Comparison of ENCODE assay signal across 23 cellular contexts in genomic region chr2:114170070-114170469, GRCh38.
DNase-seq lines count a peak whose midpoint lies in the region; ATAC-seq and TF ChIP-seq lines count a peak whose summit lies in the region.
"Had no signal": no experiment of that assay in that cellular context is flagged by ENCODE, and none has a peak within 500 bp of the region (broad histone marks: within the 10 kb centered on the region; RNA-seq: fewer than 3 reads in every experiment).

No MANE protein-coding gene starts in this region.

- H3K4me3 ChIP-seq in RWPE2 (ENCODE audit: severe bottlenecking) = no peak overlapping the region
- H3K4me3 ChIP-seq in heart left ventricle = no peak overlapping the region
- no peak overlapping the region for H3K4me3 ChIP-seq in MM.1S (ENCODE audit: low read length)
- H3K4me3 ChIP-seq in adrenal gland = no peak overlapping the region
- H3K4me3 ChIP-seq: ascending aorta, right atrium auricular region, suprapubic skin, upper lobe of right lung had no signal

- no peak overlapping the region for H2AFZ ChIP-seq in MM.1S (ENCODE audit: low read length)
- H2AFZ ChIP-seq: parathyroid adenoma had no signal

- H3K9me2 ChIP-seq in MM.1S (replicated peaks; ENCODE audit: insufficient read depth, low read length) = no peaks in the 10 kb centered on the region

- intact Hi-C loops in heart left ventricle (cut with DNase I) (no loop called here), adrenal gland (cut with DNase I) (no loop called here)

- no peaks in the 10 kb centered on the region for H4K20me1 ChIP-seq in MM.1S (ENCODE audit: insufficient read depth, low read length)

- H3F3A ChIP-seq in MM.1S (ENCODE audit: insufficient read depth, low read length) = no peaks in the 10 kb centered on the region

- H3K4me3 Mint-ChIP-seq in stimulated activated effector memory CD8-positive, alpha-beta T cell treated with anti-CD3 and anti-CD28 coated beads, Interleukin-12 subunit alpha, Interleukin-12 subunit beta, amount 100 ng/mL, for 72 hours = no peak overlapping the region
- H3K4me3 Mint-ChIP-seq: activated naive CD8-positive, alpha-beta T cell; memory B cell; neural crest cell had no signal

- no peaks in the 10 kb centered on the region for H3K9me3 ChIP-seq in RWPE2 (ENCODE audit: severe bottlenecking)
- H3K9me3 ChIP-seq in heart left ventricle = peaks cover 0 to 7% (median 0%) of the 10 kb centered on the region in 12 donors
- H3K9me3 ChIP-seq in MM.1S (replicated peaks; ENCODE audit: insufficient read depth, low read length) = no peaks in the 10 kb centered on the region
- no peaks in the 10 kb centered on the region for H3K9me3 ChIP-seq in adrenal gland (replicated peaks in 1 of 3)
- H3K9me3 ChIP-seq: ascending aorta, right atrium auricular region, suprapubic skin, upper lobe of right lung had no signal

- WGBS in heart left ventricle, 4 donors = 74 to 78% (median 75%) methylated on average over 1 of the region's 1 CpG
- WGBS in adrenal gland, 4 donors = 42 to 76% (median 60%) methylated on average over 1 of the region's 1 CpG

- no peak overlapping the region for H3K4me2 ChIP-seq in MM.1S (ENCODE audit: low read depth, low read length)

- H3K27ac ChIP-seq in RWPE2 (ENCODE audit: poor library complexity, severe bottlenecking) = no peak overlapping the region
- no peak overlapping the region for H3K27ac ChIP-seq in heart left ventricle
- no peak overlapping the region for H3K27ac ChIP-seq in MM.1S (ENCODE audit: low read length)
- no peak overlapping the region for H3K27ac ChIP-seq in adrenal gland
- H3K27ac ChIP-seq: ascending aorta, parathyroid adenoma, right atrium auricular region, suprapubic skin, upper lobe of right lung had no signal

- TF ChIP-seq CTCF in RWPE2 (IDR thresholded peaks at IDR 0.05; ENCODE audit: poor library complexity, severe bottlenecking) (no peak), heart left ventricle (IDR thresholded peaks at IDR 0.05) (no peak), MM.1S (IDR thresholded peaks at IDR 0.05; ENCODE audit: low read length) (no peak), adrenal gland (IDR thresholded peaks at IDR 0.05) (no peak)

- no peaks in the 10 kb centered on the region for H3K9me3 Mint-ChIP-seq in stimulated activated effector memory CD8-positive, alpha-beta T cell treated with anti-CD3 and anti-CD28 coated beads, Interleukin-12 subunit alpha, Interleukin-12 subunit beta, amount 100 ng/mL, for 72 hours

- H3K4me1 Mint-ChIP-seq in stimulated activated effector memory CD8-positive, alpha-beta T cell treated with anti-CD3 and anti-CD28 coated beads, Interleukin-12 subunit alpha, Interleukin-12 subunit beta, amount 100 ng/mL, for 72 hours = no peaks in the 10 kb centered on the region
- H3K4me1 Mint-ChIP-seq: memory B cell had no signal

- no peaks in the 10 kb centered on the region for H3K36me3 Mint-ChIP-seq in stimulated activated effector memory CD8-positive, alpha-beta T cell treated with anti-CD3 and anti-CD28 coated beads, Interleukin-12 subunit alpha, Interleukin-12 subunit beta, amount 100 ng/mL, for 72 hours
- H3K36me3 Mint-ChIP-seq: activated naive CD8-positive, alpha-beta T cell had no signal

- H3K9ac ChIP-seq in MM.1S (ENCODE audit: low read length) = no peak overlapping the region
- H3K9ac ChIP-seq: parathyroid adenoma had no signal

- DNase-seq in HT1080 (ENCODE audit: low read depth) = peak; percentile 81
- DNase-seq in RWPE2 (ENCODE audit: low spot score) = no peak
- DNase-seq in stimulated activated effector memory CD8-positive, alpha-beta T cell treated with anti-CD3 and anti-CD28 coated beads, Interleukin-12 subunit alpha, Interleukin-12 subunit beta, amount 100 ng/mL, for 72 hours (ENCODE audit: low spot score in 2 of 2) = no peak
- DNase-seq in heart left ventricle = no peak
- no peak for DNase-seq in MM.1S
- DNase-seq in adrenal gland = no peak
- DNase-seq: activated T-cell treated with anti-CD3 and anti-CD28 coated beads for 4 hours; caudate nucleus; dermis blood vessel endothelial cell; NCI-H2029 treated with DMSO at 0.1 percent for 48 hours; NCI-H2227 treated with DMSO at 0.1 percent for 48 hours; NCI-H69; RPMI8226; stimulated activated CD4-positive, alpha-beta T cell treated with anti-CD3 and anti-CD28 coated beads, Interleukin-4, amount 100 ng/mL, for 1 hour; upper lobe of right lung had no signal

- no peak overlapping the region for H3K27ac Mint-ChIP-seq in stimulated activated effector memory CD8-positive, alpha-beta T cell treated with anti-CD3 and anti-CD28 coated beads, Interleukin-12 subunit alpha, Interleukin-12 subunit beta, amount 100 ng/mL, for 72 hours
- H3K27ac Mint-ChIP-seq: activated naive CD8-positive, alpha-beta T cell; memory B cell had no signal

- TF ChIP-seq POLR2A in heart left ventricle (IDR thresholded peaks at IDR 0.05) (no peak), adrenal gland (IDR thresholded peaks at IDR 0.05) (no peak)

- H3K36me3 ChIP-seq in RWPE2 (ENCODE audit: low read depth) (no peaks in the 10 kb centered on the region), heart left ventricle (no peaks in the 10 kb centered on the region), MM.1S (replicated peaks; ENCODE audit: insufficient read depth, low read length) (no peaks in the 10 kb centered on the region), adrenal gland (replicated peaks in 1 of 2) (no peaks in the 10 kb centered on the region)
- H3K36me3 ChIP-seq: ascending aorta, right atrium auricular region, suprapubic skin, upper lobe of right lung had no signal

- H3K4me1 ChIP-seq in RWPE2 (ENCODE audit: insufficient read depth, poor library complexity, severe bottlenecking) (no peaks in the 10 kb centered on the region), heart left ventricle (no peaks in the 10 kb centered on the region), MM.1S (ENCODE audit: low read length) (no peaks in the 10 kb centered on the region), adrenal gland (replicated peaks in 1 of 2) (no peaks in the 10 kb centered on the region)
- H3K4me1 ChIP-seq: ascending aorta, parathyroid adenoma, right atrium auricular region, suprapubic skin, upper lobe of right lung had no signal

- no peaks in the 10 kb centered on the region for H3K79me2 ChIP-seq in MM.1S (ENCODE audit: low read length)
- H3K79me2 ChIP-seq: parathyroid adenoma had no signal

- H3K27me3 ChIP-seq in RWPE2 (ENCODE audit: insufficient read depth, poor library complexity, severe bottlenecking) (no peaks in the 10 kb centered on the region), heart left ventricle (peaks cover 0 to 7% (median 0%) of the 10 kb centered on the region in 9 donors), MM.1S (replicated peaks; ENCODE audit: insufficient read depth, low read length) (no peaks in the 10 kb centered on the region), adrenal gland (no peaks in the 10 kb centered on the region)
- H3K27me3 ChIP-seq: ascending aorta, right atrium auricular region, suprapubic skin, upper lobe of right lung had no signal

- ATAC-seq in RWPE2 (ENCODE audit: low read depth) (peak; percentile 67; the same call in 2 of the 3 replicates), esophagus mucosa (peak; percentile 99), heart left ventricle (no peak)
- ATAC-seq in stimulated activated effector memory CD8-positive, alpha-beta T cell treated with anti-CD3 and anti-CD28 coated beads, Interleukin-12 subunit alpha, Interleukin-12 subunit beta, amount 100 ng/mL, for 72 hours = peak; percentile 56
- ATAC-seq: upper lobe of right lung had no signal

Comparison
In these comparisons a context has a peak if more than half of its experiments do, and no peak if none do; other contexts are left out.
1. ATAC-seq: peak in RWPE2 (single experiment), esophagus mucosa (single experiment) and stimulated activated effector memory CD8-positive, alpha-beta T cell treated with anti-CD3 and anti-CD28 coated beads, Interleukin-12 subunit alpha, Interleukin-12 subunit beta, amount 100 ng/mL, for 72 hours (single experiment); none in heart left ventricle (0 of 4).